In the genomic region with DNA sequence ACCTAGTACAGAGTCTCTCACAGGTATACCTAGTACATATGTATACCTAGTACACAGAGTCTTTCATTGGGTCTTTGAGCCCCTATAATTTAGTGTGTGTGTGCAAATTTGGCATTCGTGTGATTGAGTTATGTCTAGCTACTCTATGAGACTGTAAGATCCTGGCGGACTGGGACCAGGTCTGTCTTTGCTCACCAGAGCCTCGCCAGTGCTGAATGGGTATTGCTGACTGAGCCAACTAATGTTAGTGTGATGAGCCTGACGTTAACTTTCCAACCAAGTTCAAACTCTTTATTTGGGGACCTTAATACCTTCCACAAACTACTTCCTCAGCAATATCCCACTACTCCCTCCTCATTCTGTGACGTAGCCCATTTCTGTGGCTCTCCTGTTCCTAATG, we compare ENCODE assay signal across 20 cellular contexts. TPM values are rescaled to one million over a fixed set of nuclear protein-coding genes. Genes with fewer than 3 reads are reported as not detected.
A peak's percentile ranks its signal among the peaks of the same experiment; 100 is the strongest.
DNase-seq lines count a peak whose midpoint lies in the region; ATAC-seq, FAIRE-seq and TF ChIP-seq lines count a peak whose summit lies in the region.
"Had no signal": no experiment of that assay in that cellular context is flagged by ENCODE, and none has a peak within 500 bp of the region (broad histone marks: within the 10 kb centered on the region; RNA-seq: fewer than 3 reads in every experiment).

No MANE protein-coding gene starts in this region.

- POLR2A ChIA-PET in MCF 10A (lab: Yijun Ruan, JAX), result no interaction called here

- H3K27ac ChIP-seq in breast epithelium, result peak overlapping the region; percentile 74 to 91
- H3K27ac ChIP-seq in tibial artery, result peak overlapping the region in 1 of 2 donors; percentile 77
- no peak overlapping the region for H3K27ac ChIP-seq in kidney (ENCODE audit: low read depth in 2 of 2, low read length in 2 of 2)
- H3K27ac ChIP-seq: 22Rv1, A549, BLaER1 had no signal

- no peak overlapping the region for H3K4me3 Mint-ChIP-seq in MCF 10A (ENCODE audit: unreplicated experiment)
- peak overlapping the region; percentile 67 for H3K4me3 Mint-ChIP-seq in T-helper 17 cell
- H3K4me3 Mint-ChIP-seq: CD14-positive monocyte; CD4-positive, alpha-beta memory T cell; IgD-negative memory B cell had no signal

- H3K4me1 Mint-ChIP-seq in MCF 10A (ENCODE audit: insufficient read depth, unreplicated experiment) (no peaks in the 10 kb centered on the region), T-helper 17 cell (peaks cover 6% of the 10 kb centered on the region)
- H3K4me1 Mint-ChIP-seq: CD4-positive, alpha-beta memory T cell; IgD-negative memory B cell had no signal

- no peaks in the 10 kb centered on the region for H3K27me3 Mint-ChIP-seq in MCF 10A (ENCODE audit: insufficient read depth, unreplicated experiment)
- no peaks in the 10 kb centered on the region for H3K27me3 Mint-ChIP-seq in T-helper 17 cell
- H3K27me3 Mint-ChIP-seq: CD4-positive, alpha-beta memory T cell; IgD-negative memory B cell had no signal

- no peaks in the 10 kb centered on the region for H3K36me3 Mint-ChIP-seq in MCF 10A (ENCODE audit: insufficient read depth, unreplicated experiment)
- H3K36me3 Mint-ChIP-seq in T-helper 17 cell (ENCODE audit: low read depth), result peaks cover 6% of the 10 kb centered on the region

- H3K36me3 ChIP-seq in breast epithelium (no peaks in the 10 kb centered on the region), tibial artery (no peaks in the 10 kb centered on the region), kidney (ENCODE audit: control insufficient read depth in 1 of 2, insufficient read depth in 2 of 2, low read length in 2 of 2) (no peaks in the 10 kb centered on the region)
- H3K36me3 ChIP-seq: BLaER1, HAP-1 had no signal

- no TSS peak for BruUV-seq in MCF 10A (replicated peaks; lab: Mats Ljungman, UMichigan)

- H3K27ac Mint-ChIP-seq in MCF 10A (ENCODE audit: low read depth, unreplicated experiment) (no peak overlapping the region), T-helper 17 cell (no peak overlapping the region)
- H3K27ac Mint-ChIP-seq: CD14-positive monocyte; CD4-positive, alpha-beta memory T cell; IgD-negative memory B cell had no signal

- no peak for DNase-seq in breast epithelium (ENCODE audit: low spot score in 2 of 2)
- no peak for DNase-seq in MCF 10A (ENCODE audit: unreplicated experiment)
- no peak for DNase-seq in T-helper 17 cell
- no peak for DNase-seq in cardiac fibroblast (ENCODE audit: low read depth in 2 of 2)
- DNase-seq in HuH-7.5 (ENCODE audit: low spot score), result no peak
- DNase-seq in tibial artery, result no peak
- DNase-seq in kidney, result no peak
- DNase-seq: AML-193; CD4-positive, alpha-beta memory T cell; DMS153; DMS79; GDM1 had no signal

- ATAC-seq in T-helper 17 cell, result no peak

- no peak for TF ChIP-seq POLR2A in breast epithelium (IDR thresholded peaks at IDR 0.05)

- FAIRE-seq in kidney (lab: Jason Lieb, UNC), result no peak
- FAIRE-seq: A549, H1, HTR-8/SVneo had no signal

- intact Hi-C loops in breast epithelium (cut with DNase I; ENCODE audit: low total_unique reads) (no loop called here), MCF 10A (cut with micrococcal nuclease) (no loop called here), tibial artery (cut with DNase I; ENCODE audit: low total_unique reads) (no loop called here), kidney (cut with DNase I) (no loop called here)

- H3K4me3 ChIP-seq in breast epithelium (no peak overlapping the region), cardiac fibroblast (replicated peaks in 1 of 2; ENCODE audit: low read depth in 2 of 2, low read length in 2 of 2) (no peak overlapping the region), tibial artery (no peak overlapping the region), kidney (ENCODE audit: low read length in 2 of 2) (no peak overlapping the region)
- H3K4me3 ChIP-seq: A549, BLaER1, HAP-1 had no signal

- H3K27me3 ChIP-seq in breast epithelium, result no peaks in the 10 kb centered on the region
- H3K27me3 ChIP-seq in tibial artery, result no peaks in the 10 kb centered on the region
- H3K27me3 ChIP-seq: BLaER1 had no signal

- H3K9me3 Mint-ChIP-seq in MCF 10A (ENCODE audit: unreplicated experiment), result no peaks in the 10 kb centered on the region
- H3K9me3 Mint-ChIP-seq: CD14-positive monocyte had no signal

- no peak for TF ChIP-seq CTCF in breast epithelium (IDR thresholded peaks at IDR 0.05)
- no peak for TF ChIP-seq CTCF in MCF 10A (IDR thresholded peaks at IDR 0.05; ENCODE audit: unreplicated experiment)
- peak; percentile 2 for TF ChIP-seq CTCF in cardiac fibroblast (IDR thresholded peaks at IDR 0.05; ENCODE audit: low read depth, low read length)
- TF ChIP-seq CTCF in tibial artery (IDR thresholded peaks at IDR 0.05), result no peak
- TF ChIP-seq CTCF in kidney (IDR thresholded peaks at IDR 0.05; ENCODE audit: borderline replicate concordance, extremely low read depth, insufficient read depth), result no peak

- no peak overlapping the region for H3K9ac ChIP-seq in kidney (ENCODE audit: low read length in 2 of 2)
- H3K9ac ChIP-seq: BLaER1 had no signal

- H3K4me1 ChIP-seq in breast epithelium (peaks cover 0 to 7% of the 10 kb centered on the region in 2 donors), tibial artery (peaks cover 0 to 41% (median 21%) of the 10 kb centered on the region in 4 donors), kidney (ENCODE audit: control insufficient read depth in 1 of 2, insufficient read depth in 1 of 2, low read depth in 1 of 2, low read length in 2 of 2) (peaks cover 0 to 4% of the 10 kb centered on the region in 2 donors)
- H3K4me1 ChIP-seq: A549, BLaER1 had no signal

- CTCF ChIA-PET in MCF 10A (lab: Yijun Ruan, JAX), result interaction anchor here (0.6 to 20.2 kb wide), 4 partner anchors 11 to 292 kb away, joined by 4 to 288 read pairs (median 6); no protein-coding TSS in a partner anchor

- no peaks in the 10 kb centered on the region for H3K9me3 ChIP-seq in breast epithelium
- H3K9me3 ChIP-seq in T-helper 17 cell (ENCODE audit: control insufficient read depth, low read length, poor library complexity, severe bottlenecking), result no peaks in the 10 kb centered on the region
- H3K9me3 ChIP-seq in tibial artery, result no peaks in the 10 kb centered on the region
- no peaks in the 10 kb centered on the region for H3K9me3 ChIP-seq in kidney (ENCODE audit: control insufficient read depth in 1 of 2, low read length in 2 of 2)
- H3K9me3 ChIP-seq: A549, BLaER1, HAP-1 had no signal

RNA-seq across cellular contexts. Expression of gene SETMAR, which starts 35.6 kb away (rescaled TPM):
- total RNA-seq in breast epithelium, result 10 to 100 TPM; 35.1 to 58.7 (median 46.7) TPM
- total RNA-seq in MCF 10A (2022), result 5.1 and 8.3 TPM in 2 replicates
- total RNA-seq in T-helper 17 cell, result 1 to 10 TPM; 7.4 to 9.6 TPM
- total RNA-seq in kidney, result 16.0 TPM
- polyA plus RNA-seq in kidney (ENCODE audit: insufficient read depth, low read depth, low replicate concordance), result 21.4 TPM

Comparison
In these comparisons a context has a peak if more than half of its experiments do, and no peak if none do; other contexts are left out.
1. H3K27ac ChIP-seq: peak in breast epithelium (2 of 2); none in kidney (0 of 2).